Comparison of ENCODE assay signal across 8 cellular contexts in the genomic region with DNA sequence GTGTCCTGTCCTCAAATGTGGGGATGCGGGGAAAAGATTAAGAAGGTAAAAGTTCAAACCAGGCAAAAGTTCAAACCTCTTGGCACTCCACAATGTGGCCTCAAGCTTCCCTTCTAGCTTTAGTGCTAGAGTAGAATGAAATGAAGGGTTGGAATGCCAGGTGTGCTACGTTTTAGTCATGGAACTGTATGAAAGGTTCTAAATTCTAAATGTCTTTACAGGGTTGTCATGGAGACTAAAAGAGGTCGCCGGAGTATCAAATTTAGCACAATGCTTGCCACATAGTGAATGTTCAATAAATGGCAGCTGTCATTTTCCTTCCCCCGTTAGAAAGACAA. TPM values are rescaled to one million over a fixed set of nuclear protein-coding genes. Genes with fewer than 3 reads are reported as not detected.
DNase-seq lines count a peak whose midpoint lies in the region; ATAC-seq, FAIRE-seq and TF ChIP-seq lines count a peak whose summit lies in the region.

No MANE protein-coding gene starts in this region.

- no peaks in the 10 kb centered on the region for H3K27me3 Mint-ChIP-seq in activated CD8-positive, alpha-beta memory T cell treated with anti-CD3 and anti-CD28 coated beads, Interleukin-2, amount 10 ng/mL, durations not matched to agents 7 days and 5 days

- peaks cover 15 to 17% of the 10 kb centered on the region in 2 experiments for H3K4me1 ChIP-seq in K562 (replicated peaks in 1 of 2; ENCODE audit: control insufficient read depth in 2 of 2, insufficient read depth in 2 of 2, low read length in 2 of 2)
- peaks cover 0 to 2% of the 10 kb centered on the region in 2 donors for H3K4me1 ChIP-seq in lung (ENCODE audit: control insufficient read depth in 2 of 2, insufficient read depth in 2 of 2, low read length in 2 of 2)
- peaks cover 0 to 10% of the 10 kb centered on the region in 2 donors for H3K4me1 ChIP-seq in thyroid gland

- H3K27ac ChIP-seq in K562 (ENCODE audit: extremely low read depth, low read depth, low read length) (0 out of 3 replicates have a peak overlapping the region, but pooled peaks have one; percentile 35), lung (ENCODE audit: low read depth in 1 of 2, low read length in 1 of 2) (no peak overlapping the region), thyroid gland (peak overlapping the region in 2 of 3 donors; percentile 17 to 75)

- TF ChIP-seq CTCF in K562 (IDR thresholded peaks at IDR 0.05 in 2 of 3, conservative IDR thresholded peaks at IDR 0.05 in 1 of 3; ENCODE audit: insufficient read depth in 2 of 3, low read depth in 1 of 3, low read length in 3 of 3) (no peak), lung (IDR thresholded peaks at IDR 0.05; ENCODE audit: control extremely low read depth, extremely low read depth) (no peak), thyroid gland (IDR thresholded peaks at IDR 0.05) (no peak)

- 21% methylated on average over 5 of the region's 5 CpGs for WGBS in K562 (ENCODE audit: insufficient coverage, low coverage, missing lambda C conversion rate)
- 50 to 57% methylated on average over 5 of the region's 5 CpGs for WGBS in lung, 2 donors
- 51 to 57% methylated on average over 5 of the region's 5 CpGs for WGBS in thyroid gland, 2 donors

- DNase-seq in activated CD8-positive, alpha-beta memory T cell treated with anti-CD3 and anti-CD28 coated beads, Interleukin-2, amount 10 ng/mL, durations not matched to agents 7 days and 5 days: no peak
- DNase-seq in activated CD8-positive, alpha-beta memory T cell treated with anti-CD3 and anti-CD28 coated beads for 24 hours: no peak
- DNase-seq in K562 (ENCODE audit: extremely low read depth in 1 of 4, low spot score in 3 of 4): no peak
- no peak for DNase-seq in lung (ENCODE audit: low spot score)
- DNase-seq in thyroid gland: no peak
- DNase-seq in activated gamma-delta T cell treated with Interleukin-2 at 50 U/mL for 16 hours: no peak
- no peak for DNase-seq in epidermal melanocyte (ENCODE audit: insufficient read length, low spot score)
- DNase-seq in MG63: no peak

- H3K9me3 ChIP-seq in K562 (replicated peaks; ENCODE audit: control insufficient read depth, insufficient read depth, low read depth, low read length): no peaks in the 10 kb centered on the region
- H3K9me3 ChIP-seq in lung (ENCODE audit: control insufficient read depth in 2 of 2, insufficient read depth in 1 of 2, low read length in 1 of 2): no peaks in the 10 kb centered on the region
- no peaks in the 10 kb centered on the region for H3K9me3 ChIP-seq in thyroid gland
- H3K9me3 ChIP-seq in MG63: no peaks in the 10 kb centered on the region

- H3K79me2 ChIP-seq in K562 (ENCODE audit: control insufficient read depth, insufficient read depth, low read length): no peaks in the 10 kb centered on the region

- CTCF ChIA-PET in activated CD8-positive, alpha-beta memory T cell treated with anti-CD3 and anti-CD28 coated beads, Interleukin-2, amount 10 ng/mL, durations not matched to agents 7 days and 5 days (lab: Charles Lee): interaction anchor here (0.8 to 12.1 kb wide), 52 partner anchors 8 to 399 kb away, joined by 3 to 239 read pairs (median 6); partner anchors contain the start of genes LRRC8B and LRRC8C
- CTCF ChIA-PET in K562 (lab: Yijun Ruan, JAX; ENCODE audit: low intra/inter-chr PET ratio): interaction anchor here (0.6 to 3.2 kb wide), 6 partner anchors 35 to 765 kb away, joined by 3 to 29 read pairs (median 4); partner anchors contain the start of gene LRRC8C

- POLR2A ChIA-PET in K562 (lab: Yijun Ruan, JAX): interaction anchor here (0.5 to 1.8 kb wide), 11 partner anchors 18 to 1859 kb away, joined by 3 to 8 read pairs (median 4); partner anchors contain the start of gene LRRC8C

- H3K9me3 Mint-ChIP-seq in activated CD8-positive, alpha-beta memory T cell treated with anti-CD3 and anti-CD28 coated beads, Interleukin-2, amount 10 ng/mL, durations not matched to agents 7 days and 5 days (ENCODE audit: low read depth): no peaks in the 10 kb centered on the region

- peak overlapping the region; percentile 22 to 87; a peak in 2 of 4 replicates for H3K9ac ChIP-seq in K562 (ENCODE audit: insufficient read depth in 1 of 2, low read depth in 2 of 2, low read length in 2 of 2)

- intact Hi-C loops in K562 (cut with micrococcal nuclease) (loop anchor here (1.0 to 5.0 kb wide), 4 partner anchors 43 to 280 kb away; no protein-coding TSS in a partner anchor), thyroid gland (cut with DNase I) (loop anchor here (5.0 to 10.0 kb wide), 2 partner anchors 131 to 279 kb away; partner anchors contain the start of gene LRRC8C)

- no peak for TF ChIP-seq POLR2A in K562 (conservative IDR thresholded peaks at IDR 0.05)
- no peak for TF ChIP-seq POLR2A in thyroid gland (IDR thresholded peaks at IDR 0.05)

- no peak for TF ChIP-seq RAD21 in K562 (CRISPR knock-in tag; conservative IDR thresholded peaks at IDR 0.05 in 1 of 2, IDR thresholded peaks at IDR 0.05 in 1 of 2)

- H3K27ac Mint-ChIP-seq in activated CD8-positive, alpha-beta memory T cell treated with anti-CD3 and anti-CD28 coated beads, Interleukin-2, amount 10 ng/mL, durations not matched to agents 7 days and 5 days: peak overlapping the region; percentile 83

- H3K4me3 ChIP-seq in K562: peak overlapping the region; percentile 36
- peak overlapping the region; percentile 24 for H3K4me3 ChIP-seq in lung
- H3K4me3 ChIP-seq in thyroid gland (replicated peaks in 1 of 3): peak overlapping the region in 2 of 3 donors; percentile 13 to 70
- H3K4me3 ChIP-seq in MG63: no peak overlapping the region; the same call in 1 of the 2 replicates

- H3K27me3 ChIP-seq in K562 (ENCODE audit: control insufficient read depth in 2 of 2, insufficient read depth in 2 of 2, low read length in 2 of 2): no peaks in the 10 kb centered on the region
- H3K27me3 ChIP-seq in lung (ENCODE audit: control insufficient read depth, insufficient read depth): no peaks in the 10 kb centered on the region
- no peaks in the 10 kb centered on the region for H3K27me3 ChIP-seq in thyroid gland
- 0 out of 2 replicates have a peak, but pooled peaks cover under 1% of the 10 kb centered on the region for H3K27me3 ChIP-seq in MG63

- H3K4me1 Mint-ChIP-seq in activated CD8-positive, alpha-beta memory T cell treated with anti-CD3 and anti-CD28 coated beads, Interleukin-2, amount 10 ng/mL, durations not matched to agents 7 days and 5 days: peaks cover 52% of the 10 kb centered on the region

- ATAC-seq in activated CD8-positive, alpha-beta memory T cell treated with anti-CD3 and anti-CD28 coated beads, Interleukin-2, amount 10 ng/mL, durations not matched to agents 7 days and 5 days: no peak
- no peak for ATAC-seq in K562
- no peak for ATAC-seq in lung (ENCODE audit: insufficient read depth, low FRiP score)

- H3K4me3 Mint-ChIP-seq in activated CD8-positive, alpha-beta memory T cell treated with anti-CD3 and anti-CD28 coated beads, Interleukin-2, amount 10 ng/mL, durations not matched to agents 7 days and 5 days: peak overlapping the region; percentile 80

- BruUV-seq in K562 (replicated peaks; lab: Mats Ljungman, UMichigan): no TSS peak

- no peaks in the 10 kb centered on the region for H4K20me1 ChIP-seq in K562 (replicated peaks; ENCODE audit: control insufficient read depth, insufficient read depth, low read length)

- no peaks in the 10 kb centered on the region for H3K9me1 ChIP-seq in K562 (ENCODE audit: control insufficient read depth, insufficient read depth, low read length)

- H3K36me3 ChIP-seq in K562 (ENCODE audit: control insufficient read depth, insufficient read depth, low read length): no peaks in the 10 kb centered on the region
- no peaks in the 10 kb centered on the region for H3K36me3 ChIP-seq in lung (ENCODE audit: control insufficient read depth in 2 of 2, insufficient read depth in 2 of 2, low read length in 2 of 2)
- no peaks in the 10 kb centered on the region for H3K36me3 ChIP-seq in thyroid gland
- no peaks in the 10 kb centered on the region for H3K36me3 ChIP-seq in MG63

- no peak for FAIRE-seq in K562 (lab: Jason Lieb, UNC)

- H2AFZ ChIP-seq in K562 (ENCODE audit: low read depth, low read length): peak overlapping the region; percentile 95

- in situ Hi-C loops in K562 (cut with MboI): loop anchor here (5.0 to 10.0 kb wide), 2 partner anchors 131 to 279 kb away; partner anchors contain the start of gene LRRC8C

- H3K36me3 Mint-ChIP-seq in activated CD8-positive, alpha-beta memory T cell treated with anti-CD3 and anti-CD28 coated beads, Interleukin-2, amount 10 ng/mL, durations not matched to agents 7 days and 5 days: peaks cover 13% of the 10 kb centered on the region

- no peak for TF ChIP-seq EP300 in K562 (IDR thresholded peaks at IDR 0.05; ENCODE audit: low read length)

- peak overlapping the region; percentile 90 for H3K4me2 ChIP-seq in K562 (ENCODE audit: insufficient read depth, low read length)

TF ChIP-seq in K562, 482 proteins besides CTCF, POLR2A, EP300 and RAD21 (continues in another document):
- TF ChIP-seq NCOR1 (IDR thresholded peaks at IDR 0.05): 0 out of 2 replicates have a peak, but pooled peaks have one; percentile 16

RNA-seq across cellular contexts. Expression of gene LRRC8D, which starts 57.2 kb away (rescaled TPM):
- total RNA-seq in activated CD8-positive, alpha-beta memory T cell treated with anti-CD3 and anti-CD28 coated beads, Interleukin-2, amount 10 ng/mL, durations not matched to agents 7 days and 5 days: 10 to 100 TPM; 19.2 to 27.7 TPM
- total RNA-seq in K562 (2011; cell fraction: chromatin; rRNA removed; ENCODE audit: low replicate concordance): 40.8 and 79.7 TPM in 2 replicates
- 33.0 and 35.8 TPM in 2 replicates for total RNA-seq in K562 (2011; cell fraction: nucleolus; rRNA removed)
- 50.9 and 57.0 TPM in 2 replicates for total RNA-seq in K562 (2011; cell fraction: nucleoplasm; rRNA removed)
- 11.4 and 12.4 TPM in 2 replicates for total RNA-seq in K562 (2014; rRNA removed)
- total RNA-seq in K562 (2014; rRNA removed; fragmentation: Illumina TruSeq; extraction: Trizol): 21.9 and 25.5 TPM in 2 replicates
- 13.6 and 14.7 TPM in 2 replicates for total RNA-seq in K562 (2015; rRNA removed; fragmentation: Illumina TruSeq; extraction: Trizol)
- total RNA-seq in K562 (2021): 22.1 and 25.0 TPM in 2 replicates
- polyA plus RNA-seq in K562 (2011; rRNA removed): 53.9 and 66.3 TPM in 2 replicates
- polyA plus RNA-seq in K562 (2011; cell fraction: cytosol; rRNA removed): 41.0 and 55.7 TPM in 2 replicates
- 51.6 and 73.7 TPM in 2 replicates for polyA plus RNA-seq in K562 (2011; cell fraction: nucleus; rRNA removed)
- polyA plus RNA-seq in K562 (2012): 16.6 and 39.2 TPM in 2 replicates
- 24.9 and 26.1 TPM in 2 replicates for polyA plus RNA-seq in K562 (2014; fragmentation: Illumina TruSeq; extraction: Trizol)
- polyA plus RNA-seq in K562 (2014; fragmentation: Nextera tagmentation; extraction: Ambion mirVana): 1 to 10 TPM; 3.4 to 7.8 TPM
- polyA plus RNA-seq in K562 (2014; rRNA removed): 14.7 and 15.9 TPM in 2 replicates
- 58.4 and 72.6 TPM in 2 replicates for polyA minus RNA-seq in K562 (2011; rRNA and poly(A)+ RNA removed)
- 33.1 and 35.2 TPM in 2 replicates for polyA minus RNA-seq in K562 (2011; cell fraction: cytosol; rRNA and poly(A)+ RNA removed)
- polyA minus RNA-seq in K562 (2011; cell fraction: nucleus; rRNA and poly(A)+ RNA removed): 14.3 and 31.3 TPM in 2 replicates
- 10 to 100 TPM; 10.2 to 24.2 TPM for total RNA-seq in lung
- polyA plus RNA-seq in lung: 10 to 100 TPM in 1 of 2 donors, 1 to 10 TPM in 1; 5.1 to 12.4 TPM
- total RNA-seq in thyroid gland: 10 to 100 TPM; 21.1 to 46.7 (median 35.3) TPM
- 21.2 and 21.5 TPM in 2 replicates for total RNA-seq in MG63 (2014; rRNA removed; shearing (Covaris generic); ENCODE audit: low replicate concordance)

Comparison
In these comparisons a context has a peak if more than half of its experiments do, and no peak if none do; other contexts are left out.
1. H3K27ac ChIP-seq: peak in K562 (single experiment) and thyroid gland (2 of 3); none in lung (0 of 2).